ENCODE assay signal across 6 cellular contexts in genomic region chr16:178677-179033, GRCh38. TPM values are rescaled to one million over a fixed set of nuclear protein-coding genes. Genes with fewer than 3 reads are reported as not detected.
"Had no signal": no experiment of that assay in that cellular context is flagged by ENCODE, and none has a peak within 500 bp of the region (broad histone marks: within the 10 kb centered on the region; RNA-seq: fewer than 3 reads in every experiment).

No MANE protein-coding gene starts in this region.

RNA-seq across cellular contexts. Expression of gene HBQ1, which starts 1.6 kb away (rescaled TPM):
- total RNA-seq: OCI-LY7, Peyer's patch, Right ventricle myocardium superior, SJSA1 had no signal

RNA-seq across cellular contexts. Expression of gene HBA1, which starts 2.2 kb away (rescaled TPM):
- total RNA-seq: LHCN-M2, OCI-LY7, Peyer's patch, SJSA1 had no signal
- polyA plus RNA-seq: SK-N-SH had no signal

RNA-seq across cellular contexts. Expression of gene HBA2, which starts 6.0 kb away (rescaled TPM):
- total RNA-seq: LHCN-M2, OCI-LY7, SJSA1 had no signal
- polyA plus RNA-seq: SK-N-SH had no signal

RNA-seq across cellular contexts. Expression of gene HBM, which starts 12.9 kb away (rescaled TPM):
- total RNA-seq: LHCN-M2, OCI-LY7, Peyer's patch, Right ventricle myocardium superior, SJSA1 had no signal
- polyA plus RNA-seq: SK-N-SH had no signal

RNA-seq across cellular contexts. Expression of gene HBZ, which starts 26.2 kb away (rescaled TPM):
- total RNA-seq: LHCN-M2, OCI-LY7, Peyer's patch, Right ventricle myocardium superior, SJSA1 had no signal
- polyA plus RNA-seq: SK-N-SH had no signal
